Comparison of ENCODE assay signal across 8 cellular contexts in the genomic region with DNA sequence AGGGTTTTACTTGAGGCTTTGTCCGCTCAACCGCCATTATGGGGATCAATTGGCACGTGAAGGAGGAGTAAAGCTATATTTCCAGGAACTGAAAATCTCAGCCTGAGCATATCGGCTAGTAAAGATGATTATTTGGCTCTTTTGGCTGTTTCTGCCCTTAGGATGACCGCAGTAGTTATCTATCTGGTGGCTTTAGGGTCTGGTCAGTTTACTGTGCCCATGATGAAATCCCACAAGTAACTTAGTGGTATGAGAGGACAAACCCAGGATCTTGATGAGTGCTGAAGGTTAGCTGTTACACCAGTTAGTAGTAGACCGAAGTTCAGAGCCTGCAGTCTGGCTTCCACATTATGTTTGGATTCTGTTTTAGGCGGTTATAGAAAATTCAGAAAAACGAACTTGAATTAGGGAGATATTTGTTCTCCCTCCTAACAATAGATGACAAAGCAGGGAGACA. TPM values are rescaled to one million over a fixed set of nuclear protein-coding genes. Genes with fewer than 3 reads are reported as not detected.
A peak's percentile ranks its signal among the peaks of the same experiment; 100 is the strongest.
DNase-seq lines count a peak whose midpoint lies in the region; ATAC-seq and TF ChIP-seq lines count a peak whose summit lies in the region.

No MANE protein-coding gene starts in this region.

- H3K4me1 Mint-ChIP-seq in GM23338 (peaks cover 50% of the 10 kb centered on the region), progenitor cell of endocrine pancreas (ENCODE audit: low read depth) (peaks cover 44% of the 10 kb centered on the region)

- peaks cover 19% of the 10 kb centered on the region for H3K27me3 Mint-ChIP-seq in GM23338 (ENCODE audit: insufficient read depth, low read depth, poor library complexity)
- no peaks in the 10 kb centered on the region for H3K27me3 Mint-ChIP-seq in progenitor cell of endocrine pancreas

- peaks cover 47% of the 10 kb centered on the region for H3K79me2 ChIP-seq in GM23338 (replicated peaks; ENCODE audit: insufficient read depth)

- H3K27ac ChIP-seq in GM23338 (ENCODE audit: low read depth) (peak overlapping the region; percentile 100), esophagus (ENCODE audit: low read depth in 2 of 2, low read length in 1 of 2) (peak overlapping the region; percentile 98 to 100)

- H3K4me3 ChIP-seq in GM23338 (peak overlapping the region; percentile 92), esophagus (ENCODE audit: low read depth in 1 of 2, low read length in 2 of 2) (peak overlapping the region; percentile 67 to 84)

- peak overlapping the region; percentile 98 for H3K4me3 Mint-ChIP-seq in GM23338
- peak overlapping the region; percentile 93 for H3K4me3 Mint-ChIP-seq in progenitor cell of endocrine pancreas (ENCODE audit: low read depth)

- 2% methylated on average over 8 of the region's 8 CpGs for WGBS in esophagus, 2 donors

- peaks cover 53% of the 10 kb centered on the region for H3K36me3 ChIP-seq in GM23338 (ENCODE audit: insufficient read depth)
- peaks cover 8 to 13% of the 10 kb centered on the region in 2 donors for H3K36me3 ChIP-seq in esophagus (ENCODE audit: control insufficient read depth in 2 of 2, insufficient read depth in 2 of 2, low read length in 1 of 2)

- TF ChIP-seq CTCF in GM23338 (conservative IDR thresholded peaks at IDR 0.05; ENCODE audit: low read depth in 2 of 2) (no peak), progenitor cell of endocrine pancreas (IDR thresholded peaks at IDR 0.05; ENCODE audit: unreplicated experiment) (no peak)

- no peaks in the 10 kb centered on the region for H3K9me3 ChIP-seq in esophagus (ENCODE audit: control insufficient read depth in 2 of 2, insufficient read depth in 1 of 2, low read depth in 1 of 2, low read length in 1 of 2)

- H3K36me3 Mint-ChIP-seq in GM23338 (ENCODE audit: low read depth) (peaks cover 65% of the 10 kb centered on the region), progenitor cell of endocrine pancreas (ENCODE audit: insufficient read depth) (peaks cover 33% of the 10 kb centered on the region)

- H3K4me1 ChIP-seq in GM23338 (ENCODE audit: insufficient read depth) (peaks cover 23% of the 10 kb centered on the region), esophagus (ENCODE audit: control insufficient read depth in 2 of 2, insufficient read depth in 2 of 2, low read length in 1 of 2) (peaks cover 0 to 3% of the 10 kb centered on the region in 2 donors)

- H3F3A ChIP-seq in GM23338 (replicated peaks; ENCODE audit: low read depth) = peaks cover 55% of the 10 kb centered on the region

- H3K27ac Mint-ChIP-seq in GM23338 (peak overlapping the region; percentile 98), progenitor cell of endocrine pancreas (peak overlapping the region; percentile 79)

- no peak for DNase-seq in GM23338 (ENCODE audit: low spot score)
- peak; percentile 46 for DNase-seq in RPMI8226
- no peak for DNase-seq in progenitor cell of endocrine pancreas (ENCODE audit: low spot score, unreplicated experiment)
- no peak for DNase-seq in NCI-H2171 (lab: John Stamatoyannopoulos, UW)
- no peak for DNase-seq in SHP77 treated with DMSO at 0.1 percent for 48 hours (lab: John Stamatoyannopoulos, UW)

- peak overlapping the region; percentile 96 for H3K4me2 ChIP-seq in GM23338

- no peaks in the 10 kb centered on the region for H3K27me3 ChIP-seq in GM23338 (ENCODE audit: insufficient read depth)
- H3K27me3 ChIP-seq in esophagus (ENCODE audit: control insufficient read depth in 1 of 2, insufficient read depth in 2 of 2, low read length in 2 of 2) = no peaks in the 10 kb centered on the region

- no peak overlapping the region for H2AFZ ChIP-seq in GM23338

- H3K9me3 Mint-ChIP-seq in GM23338 (peaks cover 3% of the 10 kb centered on the region; the same call in 2 of the 3 replicates), progenitor cell of endocrine pancreas (ENCODE audit: low read depth) (no peaks in the 10 kb centered on the region)

- peaks cover 38% of the 10 kb centered on the region for H4K20me1 ChIP-seq in GM23338 (replicated peaks; ENCODE audit: insufficient read depth)

- ATAC-seq in GM23338 = no peak
- ATAC-seq in HG03097 (IDR thresholded peaks at IDR 0.05; ENCODE audit: low FRiP score, unreplicated experiment) = no peak
- no peak for ATAC-seq in GM19467 (IDR thresholded peaks at IDR 0.05; ENCODE audit: unreplicated experiment)

- no peaks in the 10 kb centered on the region for H3K9me2 ChIP-seq in GM23338 (ENCODE audit: insufficient read depth)

TF ChIP-seq in GM23338, 12 proteins besides CTCF, POLR2A, EP300 and RAD21:
- TF ChIP-seq POLR2AphosphoS5 (IDR thresholded peaks at IDR 0.05; ENCODE audit: low read depth) = no peak
- TF ChIP-seq CREB1 (CRISPR knock-in tag; IDR thresholded peaks at IDR 0.05; ENCODE audit: low read depth) = no peak
- no peak for TF ChIP-seq EZH2 (IDR thresholded peaks at IDR 0.05; ENCODE audit: low read depth, unreplicated experiment)
- no peak for TF ChIP-seq STAT1 (IDR thresholded peaks at IDR 0.05; ENCODE audit: unreplicated experiment)
- TF ChIP-seq NANOG (IDR thresholded peaks at IDR 0.05; ENCODE audit: borderline replicate concordance) = no peak
- no peak for TF ChIP-seq EZH2phosphoT487 (IDR thresholded peaks at IDR 0.05; ENCODE audit: unreplicated experiment)
- TF ChIP-seq ZNF331 (CRISPR knock-in tag; IDR thresholded peaks at IDR 0.05; ENCODE audit: low read depth) = no peak

RNA-seq across cellular contexts. Expression of a gene that starts 1.2 kb away (rescaled TPM):
- total RNA-seq in GM23338 (2014; rRNA removed; shearing (Covaris generic)) = 206 and 232 TPM in 2 replicates
- 74.4 and 105 TPM in 2 replicates for polyA plus RNA-seq in GM23338 (2016; fragmentation: Nextera tagmentation; extraction: Ambion mirVana)
- polyA plus RNA-seq in esophagus = 100 to 1,000 TPM in 1 of 2 donors, 10 to 100 TPM in 1; 53.9 to 113 TPM
- 281 and 304 TPM in 2 replicates for total RNA-seq in progenitor cell of endocrine pancreas

RNA-seq across cellular contexts. Expression of a gene that starts 21.1 kb away (rescaled TPM):
- 30.8 and 36.2 TPM in 2 replicates for total RNA-seq in GM23338 (2014; rRNA removed; shearing (Covaris generic))
- polyA plus RNA-seq in GM23338 (2016; fragmentation: Nextera tagmentation; extraction: Ambion mirVana) (14.4 and 15.3 TPM in 2 replicates), esophagus (10 to 100 TPM; 10.2 to 18.1 TPM)
- 69.2 TPM in 2 replicates for total RNA-seq in progenitor cell of endocrine pancreas

RNA-seq across cellular contexts. Expression of a gene that starts 37.2 kb away (rescaled TPM):
- 16.3 and 17.4 TPM in 2 replicates for total RNA-seq in GM23338 (2014; rRNA removed; shearing (Covaris generic))
- 71.7 and 73.0 TPM in 2 replicates for polyA plus RNA-seq in GM23338 (2016; fragmentation: Nextera tagmentation; extraction: Ambion mirVana)
- polyA plus RNA-seq in esophagus = 100 to 1,000 TPM; 337 to 430 TPM
- total RNA-seq in progenitor cell of endocrine pancreas = 71.3 and 76.0 TPM in 2 replicates

RNA-seq across cellular contexts. Expression of a gene that starts 44.1 kb away (rescaled TPM):
- total RNA-seq in GM23338 (2014; rRNA removed; shearing (Covaris generic)) = 0.87 and 2.6 TPM in 2 replicates
- polyA plus RNA-seq in GM23338 (2016; fragmentation: Nextera tagmentation; extraction: Ambion mirVana) (5.5 and 7.8 TPM in 2 replicates), esophagus (10 to 100 TPM; 19.5 to 39.6 TPM)
- 4.2 TPM in 2 replicates for total RNA-seq in progenitor cell of endocrine pancreas

RNA-seq across cellular contexts. Expression of a gene that starts 55.4 kb away (rescaled TPM):
- total RNA-seq in GM23338 (2014; rRNA removed; shearing (Covaris generic)) = 114 and 145 TPM in 2 replicates
- polyA plus RNA-seq in GM23338 (2016; fragmentation: Nextera tagmentation; extraction: Ambion mirVana) = 260 and 276 TPM in 2 replicates
- 100 to 1,000 TPM; 159 to 189 TPM for polyA plus RNA-seq in esophagus
- 82.3 and 85.7 TPM in 2 replicates for total RNA-seq in progenitor cell of endocrine pancreas
